In genomic region chr15:24784506-24784905, GRCh38 we compare ENCODE assay signal across 20 cellular contexts.
"Had no signal": no experiment of that assay in that cellular context is flagged by ENCODE, and none has a peak within 500 bp of the region (broad histone marks: within the 10 kb centered on the region; RNA-seq: fewer than 3 reads in every experiment).

No MANE protein-coding gene starts in this region.

- H3K4me1 Mint-ChIP-seq: natural killer cell; stimulated activated effector memory CD8-positive, alpha-beta T cell treated with anti-CD3 and anti-CD28 coated beads, Interleukin-12 subunit alpha, Interleukin-12 subunit beta, amount 100 ng/mL, for 72 hours had no signal

- H3K27ac ChIP-seq: lower lobe of right lung, ovary, psoas muscle, sigmoid colon, thoracic aorta, tibial nerve, upper lobe of left lung had no signal

- H3K27me3 Mint-ChIP-seq: effector memory CD8-positive, alpha-beta T cell had no signal

- H3K9me3 ChIP-seq: lower lobe of right lung, ovary, thoracic aorta had no signal

- H3K27ac Mint-ChIP-seq: effector memory CD8-positive, alpha-beta T cell; natural killer cell; stimulated activated effector memory CD8-positive, alpha-beta T cell treated with anti-CD3 and anti-CD28 coated beads, Interleukin-12 subunit alpha, Interleukin-12 subunit beta, amount 100 ng/mL, for 72 hours had no signal

- H3K27me3 ChIP-seq: ovary, sigmoid colon, tibial nerve, upper lobe of left lung had no signal

- H3K4me1 ChIP-seq: lower lobe of right lung, psoas muscle, sigmoid colon, tibial nerve, upper lobe of left lung had no signal

- H3K4me3 ChIP-seq: lower lobe of right lung, ovary, psoas muscle, sigmoid colon, thoracic aorta, tibial nerve, upper lobe of left lung had no signal

- H3K4me3 Mint-ChIP-seq: effector memory CD8-positive, alpha-beta T cell; natural killer cell; stimulated activated effector memory CD8-positive, alpha-beta T cell treated with anti-CD3 and anti-CD28 coated beads, Interleukin-12 subunit alpha, Interleukin-12 subunit beta, amount 100 ng/mL, for 72 hours had no signal

- H3K36me3 Mint-ChIP-seq: stimulated activated effector memory CD8-positive, alpha-beta T cell treated with anti-CD3 and anti-CD28 coated beads, Interleukin-12 subunit alpha, Interleukin-12 subunit beta, amount 100 ng/mL, for 72 hours had no signal

- H3K36me3 ChIP-seq: lower lobe of right lung, ovary, sigmoid colon, thoracic aorta, tibial nerve, upper lobe of left lung had no signal

- DNase-seq: cortex of kidney; effector memory CD8-positive, alpha-beta T cell; hypothalamus; left ventricle myocardium superior; lower lobe of right lung; natural killer cell; occipital lobe; ovary; posterior cingulate gyrus; psoas muscle; right cardiac atrium; sigmoid colon; stimulated activated CD4-positive, alpha-beta T cell treated with anti-CD3 and anti-CD28 coated beads, Interleukin-2, amount 100 ng/mL, for 24 hours; stimulated activated CD4-positive, alpha-beta T cell treated with anti-CD3 and anti-CD28 coated beads, Interleukin-4, amount 100 ng/mL, for 24 hours; stimulated activated naive CD8-positive, alpha-beta T cell treated with anti-CD3 and anti-CD28 coated beads, Interleukin-15, Interleukin-2, amounts not matched to agents 100 U/mL and 50 U/mL, for 24 hours; substantia nigra; upper lobe of left lung had no signal
